Comparison of ENCODE assay signal across 11 cellular contexts in genomic region chr2:76197428-76197827, GRCh38.
"Had no signal": no experiment of that assay in that cellular context is flagged by ENCODE, and none has a peak within 500 bp of the region (broad histone marks: within the 10 kb centered on the region; RNA-seq: fewer than 3 reads in every experiment).

No MANE protein-coding gene starts in this region.

- H3K4me3 ChIP-seq: body of pancreas, gastroesophageal sphincter, heart right ventricle, left ventricle myocardium inferior, mucosa of descending colon had no signal

- H3K27me3 Mint-ChIP-seq: activated CD4-positive, alpha-beta T cell treated with anti-CD3 and anti-CD28 coated beads, Interleukin-2, amount 10 ng/mL, durations not matched to agents 7 days and 5 days; activated naive CD8-positive, alpha-beta T cell treated with anti-CD3 and anti-CD28 coated beads for 36 hours; naive thymus-derived CD4-positive, alpha-beta T cell had no signal

- H3K27ac Mint-ChIP-seq: activated CD4-positive, alpha-beta T cell treated with anti-CD3 and anti-CD28 coated beads, Interleukin-2, amount 10 ng/mL, durations not matched to agents 7 days and 5 days; activated naive CD8-positive, alpha-beta T cell treated with anti-CD3 and anti-CD28 coated beads for 36 hours; naive thymus-derived CD4-positive, alpha-beta T cell; T-helper 2 cell treated with Interferon-gamma antibody and Interleukin-4, amounts not matched to agents 5 μg/mL and 100 μg/mL, for 36 hours; type B pancreatic cell had no signal

- ATAC-seq: body of pancreas; gastroesophageal sphincter; heart right ventricle; mucosa of descending colon; naive thymus-derived CD4-positive, alpha-beta T cell; stimulated activated naive CD8-positive, alpha-beta T cell treated with anti-CD3 and anti-CD28 coated beads, Interleukin-15, Interleukin-2, amounts not matched to agents 100 U/mL and 50 U/mL, for 24 hours had no signal

- H3K9me3 ChIP-seq: body of pancreas, gastroesophageal sphincter, heart right ventricle, left ventricle myocardium inferior, mucosa of descending colon had no signal

- H3K4me1 Mint-ChIP-seq: activated CD4-positive, alpha-beta T cell treated with anti-CD3 and anti-CD28 coated beads, Interleukin-2, amount 10 ng/mL, durations not matched to agents 7 days and 5 days; activated naive CD8-positive, alpha-beta T cell treated with anti-CD3 and anti-CD28 coated beads for 36 hours; naive thymus-derived CD4-positive, alpha-beta T cell had no signal

- H3K27ac ChIP-seq: body of pancreas, gastroesophageal sphincter, heart right ventricle, left ventricle myocardium inferior had no signal

- H3K9me3 Mint-ChIP-seq: activated CD4-positive, alpha-beta T cell treated with anti-CD3 and anti-CD28 coated beads, Interleukin-2, amount 10 ng/mL, durations not matched to agents 7 days and 5 days; activated naive CD8-positive, alpha-beta T cell treated with anti-CD3 and anti-CD28 coated beads for 36 hours; naive thymus-derived CD4-positive, alpha-beta T cell; T-helper 2 cell treated with Interferon-gamma antibody and Interleukin-4, amounts not matched to agents 5 μg/mL and 100 μg/mL, for 36 hours; type B pancreatic cell had no signal

- H3K36me3 Mint-ChIP-seq: activated naive CD8-positive, alpha-beta T cell treated with anti-CD3 and anti-CD28 coated beads for 36 hours; naive thymus-derived CD4-positive, alpha-beta T cell; type B pancreatic cell had no signal

- H3K4me3 Mint-ChIP-seq: activated CD4-positive, alpha-beta T cell treated with anti-CD3 and anti-CD28 coated beads, Interleukin-2, amount 10 ng/mL, durations not matched to agents 7 days and 5 days; activated naive CD8-positive, alpha-beta T cell treated with anti-CD3 and anti-CD28 coated beads for 36 hours; naive thymus-derived CD4-positive, alpha-beta T cell; T-helper 2 cell treated with Interferon-gamma antibody and Interleukin-4, amounts not matched to agents 5 μg/mL and 100 μg/mL, for 36 hours; type B pancreatic cell had no signal

- H3K4me1 ChIP-seq: gastroesophageal sphincter, heart right ventricle, left ventricle myocardium inferior had no signal

- H3K36me3 ChIP-seq: gastroesophageal sphincter, heart right ventricle, left ventricle myocardium inferior had no signal

- H3K27me3 ChIP-seq: body of pancreas, gastroesophageal sphincter had no signal
